In genomic region chr7:137881607-137882260, GRCh38 we compare ENCODE assay signal across 13 cellular contexts. TPM values are rescaled to one million over a fixed set of nuclear protein-coding genes. Genes with fewer than 3 reads are reported as not detected.
DNase-seq lines count a peak whose midpoint lies in the region; ATAC-seq, FAIRE-seq and TF ChIP-seq lines count a peak whose summit lies in the region.
"Had no signal": no experiment of that assay in that cellular context is flagged by ENCODE, and none has a peak within 500 bp of the region (broad histone marks: within the 10 kb centered on the region; RNA-seq: fewer than 3 reads in every experiment).

No MANE protein-coding gene starts in this region.

- FAIRE-seq in GM12891 (lab: Jason Lieb, UNC): no peak
- FAIRE-seq: pancreas had no signal

- BruUV-seq in MCF 10A (replicated peaks; lab: Mats Ljungman, UMichigan): no TSS peak

- no peaks in the 10 kb centered on the region for H3K27me3 Mint-ChIP-seq in MCF 10A (ENCODE audit: insufficient read depth, unreplicated experiment)

- intact Hi-C loops in MCF 10A (cut with micrococcal nuclease): loop anchor here (1.0 kb wide), 1 partner anchor 225 kb away; no protein-coding TSS in a partner anchor
- intact Hi-C loops in breast epithelium (cut with DNase I; ENCODE audit: low total_unique reads): no loop called here
- intact Hi-C loops in ascending aorta (cut with DNase I): loop anchor here (2.0 kb wide), 1 partner anchor 35 kb away; the partner anchor contains the start of gene DGKI
- intact Hi-C loops in uterus (cut with DNase I; ENCODE audit: low total_unique reads): no loop called here

- no peaks in the 10 kb centered on the region for H3K27me3 ChIP-seq in breast epithelium
- H3K27me3 ChIP-seq in ascending aorta: no peaks in the 10 kb centered on the region
- no peaks in the 10 kb centered on the region for H3K27me3 ChIP-seq in uterus
- H3K27me3 ChIP-seq: pancreas had no signal

- TF ChIP-seq POLR2A in breast epithelium (IDR thresholded peaks at IDR 0.05) (no peak), uterus (IDR thresholded peaks at IDR 0.05) (no peak), GM12891 (IDR thresholded peaks at IDR 0.05; ENCODE audit: low read depth, low read length) (no peak)

- peaks cover 38% of the 10 kb centered on the region for H3K4me1 Mint-ChIP-seq in MCF 10A (ENCODE audit: insufficient read depth, unreplicated experiment)

- H3K27ac ChIP-seq in breast epithelium (peak overlapping the region in 1 of 2 donors; percentile 20), ascending aorta (peak overlapping the region; percentile 58 to 72), uterus (peak overlapping the region; percentile 52 to 67)
- H3K27ac ChIP-seq: pancreas, SK-N-MC had no signal

- peak; percentile 17 for ATAC-seq in HG02938 (IDR thresholded peaks at IDR 0.05; ENCODE audit: unreplicated experiment)

- TF ChIP-seq CTCF in MCF 10A (IDR thresholded peaks at IDR 0.05; ENCODE audit: unreplicated experiment) (no peak), breast epithelium (IDR thresholded peaks at IDR 0.05) (no peak), ascending aorta (IDR thresholded peaks at IDR 0.05) (no peak), uterus (IDR thresholded peaks at IDR 0.05) (no peak), GM10248 (IDR thresholded peaks at IDR 0.05; ENCODE audit: control extremely low read depth, extremely low read depth, low read depth, missing control alignments) (no peak)

- H3K4me3 ChIP-seq in breast epithelium: no peak overlapping the region
- H3K4me3 ChIP-seq in ascending aorta: no peak overlapping the region
- no peak overlapping the region for H3K4me3 ChIP-seq in uterus
- H3K4me3 ChIP-seq: pancreas, SK-N-MC had no signal

- no peaks in the 10 kb centered on the region for H3K9me3 Mint-ChIP-seq in MCF 10A (ENCODE audit: unreplicated experiment)

- H3K9me3 ChIP-seq in breast epithelium (peaks cover 6 to 9% of the 10 kb centered on the region in 2 donors), ascending aorta (peaks cover 0 to 4% of the 10 kb centered on the region in 2 donors), uterus (no peaks in the 10 kb centered on the region)
- H3K9me3 ChIP-seq: pancreas had no signal

- H3K4me1 ChIP-seq in breast epithelium: no peaks in the 10 kb centered on the region
- H3K4me1 ChIP-seq in ascending aorta: peaks cover 9 to 58% of the 10 kb centered on the region in 2 donors
- peaks cover 0 to 13% of the 10 kb centered on the region in 2 donors for H3K4me1 ChIP-seq in uterus
- H3K4me1 ChIP-seq: pancreas had no signal

- no peak overlapping the region for H3K4me3 Mint-ChIP-seq in MCF 10A (ENCODE audit: unreplicated experiment)

- DNase-seq in MCF 10A (ENCODE audit: unreplicated experiment) (no peak), breast epithelium (ENCODE audit: low spot score in 2 of 2) (no peak), ascending aorta (ENCODE audit: low spot score in 2 of 2) (no peak), uterus (no peak), GM10248 (ENCODE audit: extremely low spot score) (no peak), GM12891 (ENCODE audit: insufficient read length, low spot score) (no peak), LoVo (ENCODE audit: low spot score) (no peak)
- DNase-seq: DMS79 treated with DMSO at 0.1 percent for 48 hours; NCI-H1092 treated with DMSO at 0.1 percent for 48 hours; pancreas; stimulated activated CD4-positive, alpha-beta T cell treated with anti-CD3 and anti-CD28 coated beads, Interleukin-4, amount 100 ng/mL, for 4 hours had no signal

- H3K27ac Mint-ChIP-seq in MCF 10A (ENCODE audit: low read depth, unreplicated experiment): peak overlapping the region; percentile 52

- H3K36me3 ChIP-seq in breast epithelium: peaks cover 25% of the 10 kb centered on the region
- peaks cover 57 to 81% of the 10 kb centered on the region in 2 donors for H3K36me3 ChIP-seq in ascending aorta
- no peaks in the 10 kb centered on the region for H3K36me3 ChIP-seq in uterus

- H3K36me3 Mint-ChIP-seq in MCF 10A (ENCODE audit: insufficient read depth, unreplicated experiment): peaks cover 61% of the 10 kb centered on the region

- POLR2A ChIA-PET in MCF 10A (lab: Yijun Ruan, JAX) (interaction anchor here (0.7 to 1.7 kb wide), 5 partner anchors 9 to 227 kb away, joined by 3 to 5 read pairs (median 3); no protein-coding TSS in a partner anchor), GM10248 (lab: Yijun Ruan, JAX) (no interaction called here)

- CTCF ChIA-PET in MCF 10A (lab: Yijun Ruan, JAX) (interaction anchor here (1.1 to 9.0 kb wide), 2 partner anchors 22 to 226 kb away, joined by 3 to 53 read pairs; no protein-coding TSS in a partner anchor), GM10248 (lab: Yijun Ruan, JAX) (interaction anchor here (1.3 to 5.3 kb wide), 7 partner anchors 9 to 226 kb away, joined by 3 to 21 read pairs (median 5); no protein-coding TSS in a partner anchor)

TF ChIP-seq in GM12891, 5 proteins besides CTCF, POLR2A, EP300 and RAD21:
- TF ChIP-seq POU2F2 (IDR thresholded peaks at IDR 0.05; ENCODE audit: low read depth, low read length) (no peak), PAX5 (IDR thresholded peaks at IDR 0.05; ENCODE audit: insufficient read depth, low read length, severe bottlenecking) (no peak), TAF1 (IDR thresholded peaks at IDR 0.05; ENCODE audit: low read depth, low read length) (no peak), POLR2AphosphoS5 (IDR thresholded peaks at IDR 0.05; ENCODE audit: low read depth, low read length) (no peak), SPI1 (IDR thresholded peaks at IDR 0.05; ENCODE audit: low read depth, low read length) (no peak)

RNA-seq across cellular contexts. Expression of gene DGKI, which starts 35.0 kb away (rescaled TPM):
- 1.4 and 1.7 TPM in 2 replicates for total RNA-seq in MCF 10A (2022)
- 1 to 10 TPM; 2.7 to 4.1 (median 2.9) TPM for total RNA-seq in breast epithelium
- 13.4 TPM for total RNA-seq in ascending aorta
- total RNA-seq in uterus: 1 to 10 TPM; 1.0 to 8.5 (median 4.1) TPM
- polyA plus RNA-seq in GM12891 (2012; ENCODE audit: low read depth, missing spikeins): 3.5 TPM

Comparison
In these comparisons a context has a peak if more than half of its experiments do, and no peak if none do; other contexts are left out.
1. intact Hi-C loops: an anchor here in MCF 10A (1.0 kb wide) and ascending aorta (2.0 kb wide); none called in breast epithelium and uterus.